1 cellular context compared by ENCODE assay signal in the genomic region with DNA sequence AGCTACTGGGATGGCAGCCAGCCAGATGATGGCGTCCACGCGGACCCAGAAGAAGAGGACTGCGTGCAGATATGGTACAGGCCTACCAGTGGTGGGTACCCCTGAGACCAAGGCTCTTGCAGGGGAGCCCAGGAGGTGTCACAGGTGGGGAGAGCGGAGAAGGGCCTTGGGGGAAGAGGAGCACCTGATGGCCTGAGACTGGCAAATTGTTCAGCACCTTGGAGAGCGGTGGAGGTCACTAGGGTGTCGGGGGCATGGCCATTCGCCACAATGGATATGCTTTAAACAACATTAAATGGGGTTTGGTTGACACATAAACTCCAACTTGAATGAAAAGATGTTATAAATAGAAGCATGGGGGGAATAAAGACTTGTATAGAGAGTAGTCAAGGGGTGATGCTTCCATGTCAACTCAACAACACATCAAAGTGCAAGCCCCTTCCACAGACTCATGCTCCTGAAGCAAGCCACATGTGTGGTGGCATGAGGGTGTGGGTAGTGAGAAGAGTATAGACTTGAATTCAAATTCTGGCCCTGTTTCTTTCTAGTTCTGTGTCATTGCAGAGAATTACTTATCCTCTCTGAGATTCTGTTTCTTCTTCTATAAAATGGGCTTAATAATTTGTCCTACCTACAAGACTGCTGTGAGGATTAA.
TF ChIP-seq lines count a peak whose summit lies in the region.

No MANE protein-coding gene starts in this region.

TF ChIP-seq in GM12878, 131 proteins besides CTCF, POLR2A, EP300 and RAD21 (continued from another document):
- peak; percentile 88 for TF ChIP-seq REST (IDR thresholded peaks at IDR 0.05; ENCODE audit: low read depth, low read length)
- TF ChIP-seq, protein P1, sequence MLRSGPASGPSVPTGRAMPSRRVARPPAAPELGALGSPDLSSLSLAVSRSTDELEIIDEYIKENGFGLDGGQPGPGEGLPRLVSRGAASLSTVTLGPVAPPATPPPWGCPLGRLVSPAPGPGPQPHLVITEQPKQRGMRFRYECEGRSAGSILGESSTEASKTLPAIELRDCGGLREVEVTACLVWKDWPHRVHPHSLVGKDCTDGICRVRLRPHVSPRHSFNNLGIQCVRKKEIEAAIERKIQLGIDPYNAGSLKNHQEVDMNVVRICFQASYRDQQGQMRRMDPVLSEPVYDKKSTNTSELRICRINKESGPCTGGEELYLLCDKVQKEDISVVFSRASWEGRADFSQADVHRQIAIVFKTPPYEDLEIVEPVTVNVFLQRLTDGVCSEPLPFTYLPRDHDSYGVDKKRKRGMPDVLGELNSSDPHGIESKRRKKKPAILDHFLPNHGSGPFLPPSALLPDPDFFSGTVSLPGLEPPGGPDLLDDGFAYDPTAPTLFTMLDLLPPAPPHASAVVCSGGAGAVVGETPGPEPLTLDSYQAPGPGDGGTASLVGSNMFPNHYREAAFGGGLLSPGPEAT (IDR thresholded peaks at IDR 0.05; ENCODE audit: low read depth) = no peak
- TF ChIP-seq FOS (IDR thresholded peaks at IDR 0.05; ENCODE audit: borderline replicate concordance, extremely low read depth, insufficient read length) = no peak
- peak; percentile 66 for TF ChIP-seq NR2F1 (conservative IDR thresholded peaks at IDR 0.05)
- TF ChIP-seq MLLT1 (IDR thresholded peaks at IDR 0.05) = no peak
- TF ChIP-seq MYB (IDR thresholded peaks at IDR 0.05; ENCODE audit: borderline replicate concordance, low read depth, low read length) = no peak
- no peak for TF ChIP-seq STAT1 (conservative IDR thresholded peaks at IDR 0.05)
- TF ChIP-seq CHD2 (IDR thresholded peaks at IDR 0.05; ENCODE audit: borderline replicate concordance, low read depth, low read length) = no peak
- TF ChIP-seq FOXM1 (IDR thresholded peaks at IDR 0.05; ENCODE audit: low read depth, low read length) = no peak
- no peak for TF ChIP-seq POLR2AphosphoS5 (IDR thresholded peaks at IDR 0.05; ENCODE audit: low read length)
- TF ChIP-seq MEF2B (IDR thresholded peaks at IDR 0.05; ENCODE audit: partially characterized antibody, poor library complexity, severe bottlenecking) = no peak
- TF ChIP-seq RELA (IDR thresholded peaks at IDR 0.05; ENCODE audit: borderline replicate concordance, partially characterized antibody) = no peak
TF ChIP-seq in GM12878: peak in this region for 2.
